1 cellular context compared by ENCODE assay signal in the genomic region with DNA sequence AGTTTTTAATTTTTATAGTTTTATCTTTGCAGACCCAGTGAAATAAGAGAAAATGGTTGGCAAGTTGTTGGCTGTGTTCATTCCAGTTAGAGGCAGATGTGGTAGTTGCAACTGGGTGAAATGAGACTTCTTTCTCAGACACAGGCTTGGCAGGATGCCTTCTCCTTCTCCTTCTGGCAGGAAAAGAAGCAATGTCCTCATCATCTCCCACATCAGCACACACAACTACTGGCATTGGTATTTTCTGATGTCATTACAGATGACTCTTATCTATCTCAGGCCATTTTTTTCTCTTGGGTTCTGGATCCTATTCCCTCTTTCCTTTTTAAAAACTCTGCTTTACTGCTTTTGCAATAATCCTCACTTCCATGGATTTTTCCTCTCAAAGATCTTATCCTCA.
TF ChIP-seq lines count a peak whose summit lies in the region.

No MANE protein-coding gene starts in this region.

TF ChIP-seq in H1, 55 proteins besides CTCF, POLR2A, EP300 and RAD21 (continued from another document):
- no peak for TF ChIP-seq RNF2 (IDR thresholded peaks at IDR 0.05; ENCODE audit: borderline replicate concordance, low read depth, low read length, missing control alignments, poor library complexity, severe bottlenecking)
- no peak for TF ChIP-seq CREB1 (IDR thresholded peaks at IDR 0.05)
- TF ChIP-seq CEBPB (IDR thresholded peaks at IDR 0.05; ENCODE audit: low read depth, low read length) = no peak
- no peak for TF ChIP-seq SP4 (IDR thresholded peaks at IDR 0.05; ENCODE audit: low read length)
- TF ChIP-seq SIX5 (IDR thresholded peaks at IDR 0.05; ENCODE audit: low read depth, low read length) = no peak
- TF ChIP-seq GABPA (IDR thresholded peaks at IDR 0.05; ENCODE audit: borderline replicate concordance, insufficient read depth, low read length) = no peak
- no peak for TF ChIP-seq FOSL1 (IDR thresholded peaks at IDR 0.05; ENCODE audit: insufficient read depth, low read depth, low read length)
- TF ChIP-seq CHD2 (IDR thresholded peaks at IDR 0.05; ENCODE audit: low read length) = no peak
- TF ChIP-seq GTF2F1 (IDR thresholded peaks at IDR 0.05; ENCODE audit: borderline replicate concordance, low read depth, low read length) = no peak
- no peak for TF ChIP-seq TEAD4 (IDR thresholded peaks at IDR 0.05; ENCODE audit: low read depth, low read length)
- TF ChIP-seq CHD1 (IDR thresholded peaks at IDR 0.05; ENCODE audit: low read depth, low read length) = no peak
- no peak for TF ChIP-seq NANOG (IDR thresholded peaks at IDR 0.05; ENCODE audit: insufficient read depth, low read depth, low read length, poor library complexity, severe bottlenecking)
- TF ChIP-seq SP1 (IDR thresholded peaks at IDR 0.05; ENCODE audit: low read depth, low read length) = no peak
